18 cellular contexts compared by ENCODE assay signal in genomic region chr1:96519851-96520281, GRCh38.
A peak's percentile ranks its signal among the peaks of the same experiment; 100 is the strongest.
DNase-seq lines count a peak whose midpoint lies in the region; ATAC-seq and TF ChIP-seq lines count a peak whose summit lies in the region.
"Had no signal": no experiment of that assay in that cellular context is flagged by ENCODE, and none has a peak within 500 bp of the region (broad histone marks: within the 10 kb centered on the region; RNA-seq: fewer than 3 reads in every experiment).

No MANE protein-coding gene starts in this region.

- H3K27ac Mint-ChIP-seq in osteocyte (ENCODE audit: unreplicated experiment) = peak overlapping the region; percentile 68
- H3K27ac Mint-ChIP-seq: CD8-positive, alpha-beta T cell; T-helper 2 cell treated with Interferon-gamma antibody and Interleukin-4, amounts not matched to agents 5 μg/mL and 100 μg/mL, for 36 hours had no signal

- in situ Hi-C loops in astrocyte of the spinal cord (cut with HindIII; ENCODE audit: low sequenced_read_pairs) = no loop called here

- DNase-seq in AG10803 (ENCODE audit: low read depth) (peak; percentile 49), astrocyte of the spinal cord (ENCODE audit: low read depth, low spot score) (peak; percentile 66), iPS-NIHi11 (ENCODE audit: low spot score) (peak; percentile 53), osteocyte (ENCODE audit: extremely low spot score, unreplicated experiment) (no peak), NCI-H526 treated with DMSO at 0.1 percent for 48 hours (lab: John Stamatoyannopoulos, UW) (no peak), NCI-H1092 treated with DMSO at 0.1 percent for 48 hours (lab: John Stamatoyannopoulos, UW) (no peak), NCI-H446 treated with DMSO at 0.1 percent for 48 hours (lab: John Stamatoyannopoulos, UW) (no peak)
- DNase-seq: activated effector memory CD4-positive, alpha-beta T cell treated with Interleukin-2 at 50 U/mL for 16 hours; amniotic stem cell; CD8-positive, alpha-beta T cell; DND-41; IMR-90; NCI-H1048; SHP77 treated with DMSO at 0.1 percent for 48 hours; stimulated activated naive CD4-positive, alpha-beta T cell treated with Interleukin-2 at 50 U/mL for 16 hours had no signal

- no peaks in the 10 kb centered on the region for H3K36me3 Mint-ChIP-seq in osteocyte (ENCODE audit: unreplicated experiment)
- H3K36me3 Mint-ChIP-seq: CD8-positive, alpha-beta T cell had no signal

- no peak for ATAC-seq in GM21825 (IDR thresholded peaks at IDR 0.05; ENCODE audit: unreplicated experiment)
- ATAC-seq: activated CD4-positive, CD25-positive, alpha-beta regulatory T cell treated with anti-CD3 and anti-CD28 coated beads, Interleukin-2, amount 50 U/mL, for 24 hours; CD8-positive, alpha-beta T cell had no signal

- H3K4me3 Mint-ChIP-seq in osteocyte (ENCODE audit: unreplicated experiment) = no peak overlapping the region
- H3K4me3 Mint-ChIP-seq: CD8-positive, alpha-beta T cell; T-helper 2 cell treated with Interferon-gamma antibody and Interleukin-4, amounts not matched to agents 5 μg/mL and 100 μg/mL, for 36 hours had no signal

- TF ChIP-seq CTCF in AG10803 (conservative IDR thresholded peaks at IDR 0.05; ENCODE audit: low read length) = no peak
- TF ChIP-seq CTCF in astrocyte of the spinal cord (IDR thresholded peaks at IDR 0.05; ENCODE audit: low read depth, low read length) = no peak
- no peak for TF ChIP-seq CTCF in osteocyte (IDR thresholded peaks at IDR 0.05)

- no peak overlapping the region for H3K4me3 ChIP-seq in AG10803 (ENCODE audit: low read length)
- H3K4me3 ChIP-seq in astrocyte of the spinal cord (ENCODE audit: low read depth, low read length) = no peak overlapping the region

- no peaks in the 10 kb centered on the region for H3K27me3 Mint-ChIP-seq in osteocyte (ENCODE audit: unreplicated experiment)

- peaks cover 20% of the 10 kb centered on the region for H3K4me1 Mint-ChIP-seq in osteocyte (ENCODE audit: unreplicated experiment)

- H3K9me3 Mint-ChIP-seq in osteocyte (ENCODE audit: unreplicated experiment) = no peaks in the 10 kb centered on the region
- H3K9me3 Mint-ChIP-seq: CD8-positive, alpha-beta T cell; T-helper 2 cell treated with Interferon-gamma antibody and Interleukin-4, amounts not matched to agents 5 μg/mL and 100 μg/mL, for 36 hours had no signal

Comparison
In these comparisons a context has a peak if more than half of its experiments do, and no peak if none do; other contexts are left out.
1. DNase-seq: peak in AG10803 (single experiment), astrocyte of the spinal cord (single experiment) and iPS-NIHi11 (single experiment); none in osteocyte (single experiment), NCI-H526 treated with DMSO at 0.1 percent for 48 hours (single experiment), NCI-H1092 treated with DMSO at 0.1 percent for 48 hours (single experiment) and NCI-H446 treated with DMSO at 0.1 percent for 48 hours (single experiment).